In genomic region chr3:196115678-196116083, GRCh38 we compare ENCODE assay signal across 13 cellular contexts. TPM values are rescaled to one million over a fixed set of nuclear protein-coding genes. Genes with fewer than 3 reads are reported as not detected.
DNase-seq lines count a peak whose midpoint lies in the region; ATAC-seq and TF ChIP-seq lines count a peak whose summit lies in the region.
"Had no signal": no experiment of that assay in that cellular context is flagged by ENCODE, and none has a peak within 500 bp of the region (broad histone marks: within the 10 kb centered on the region; RNA-seq: fewer than 3 reads in every experiment).

No MANE protein-coding gene starts in this region.

- H3K27me3 ChIP-seq in spleen (replicated peaks in 1 of 7) (no peaks in the 10 kb centered on the region), tibial artery (no peaks in the 10 kb centered on the region)

- no peaks in the 10 kb centered on the region for H3K36me3 ChIP-seq in spleen
- H3K36me3 ChIP-seq in tibial artery = no peaks in the 10 kb centered on the region

- no peak for ATAC-seq in activated CD4-positive, alpha-beta T cell treated with anti-CD3 and anti-CD28 coated beads for 36 hours
- peak; percentile 51 for ATAC-seq in GM21717 (IDR thresholded peaks at IDR 0.05; ENCODE audit: unreplicated experiment)
- ATAC-seq in HG03354 (IDR thresholded peaks at IDR 0.05; ENCODE audit: poor library complexity, severe bottlenecking, unreplicated experiment) = peak; percentile 77
- ATAC-seq: A549, Right ventricle myocardium inferior had no signal

- H3K4me3 ChIP-seq in spleen = no peak overlapping the region
- no peak overlapping the region for H3K4me3 ChIP-seq in tibial artery
- H3K4me3 ChIP-seq: A549 had no signal

- H3K4me1 Mint-ChIP-seq in activated CD4-positive, alpha-beta T cell treated with anti-CD3 and anti-CD28 coated beads, Interleukin-2, amount 10 ng/mL, durations not matched to agents 7 days and 5 days = peaks cover 30% of the 10 kb centered on the region
- peaks cover 27% of the 10 kb centered on the region for H3K4me1 Mint-ChIP-seq in activated CD4-positive, alpha-beta T cell treated with anti-CD3 and anti-CD28 coated beads for 36 hours

- H3K4me3 Mint-ChIP-seq in activated CD4-positive, alpha-beta T cell treated with anti-CD3 and anti-CD28 coated beads, Interleukin-2, amount 10 ng/mL, durations not matched to agents 7 days and 5 days = no peak overlapping the region
- H3K4me3 Mint-ChIP-seq in activated CD4-positive, alpha-beta T cell treated with anti-CD3 and anti-CD28 coated beads for 36 hours = no peak overlapping the region

- POLR2A ChIA-PET in activated CD4-positive, alpha-beta T cell treated with anti-CD3 and anti-CD28 coated beads, Interleukin-2, amount 10 ng/mL, durations not matched to agents 7 days and 5 days (lab: Charles Lee) = no interaction called here
- POLR2A ChIA-PET in activated CD4-positive, alpha-beta T cell treated with anti-CD3 and anti-CD28 coated beads for 36 hours (lab: Charles Lee) = no interaction called here

- H3K27ac ChIP-seq in spleen (peak overlapping the region in 7 of 8 donors; percentile 8 to 66 (median 40)), tibial artery (no peak overlapping the region)
- H3K27ac ChIP-seq: A549, epithelial cell of prostate had no signal

- intact Hi-C loops in activated CD4-positive, alpha-beta T cell treated with anti-CD3 and anti-CD28 coated beads for 36 hours (cut with DNase I, micrococcal nuclease) = no loop called here
- intact Hi-C loops in spleen (cut with DNase I; ENCODE audit: low total_unique reads) = no loop called here
- intact Hi-C loops in tibial artery (cut with DNase I; ENCODE audit: low total_unique reads) = no loop called here

- no peak for TF ChIP-seq POLR2A in spleen (IDR thresholded peaks at IDR 0.05)

- no peaks in the 10 kb centered on the region for H3K27me3 Mint-ChIP-seq in activated CD4-positive, alpha-beta T cell treated with anti-CD3 and anti-CD28 coated beads, Interleukin-2, amount 10 ng/mL, durations not matched to agents 7 days and 5 days
- H3K27me3 Mint-ChIP-seq in activated CD4-positive, alpha-beta T cell treated with anti-CD3 and anti-CD28 coated beads for 36 hours = no peaks in the 10 kb centered on the region

- 53 to 68% (median 55%) methylated on average over 3 of the region's 3 CpGs for WGBS in spleen, 5 donors

- H3K36me3 Mint-ChIP-seq in activated CD4-positive, alpha-beta T cell treated with anti-CD3 and anti-CD28 coated beads, Interleukin-2, amount 10 ng/mL, durations not matched to agents 7 days and 5 days (ENCODE audit: low read depth) = no peaks in the 10 kb centered on the region
- H3K36me3 Mint-ChIP-seq in activated CD4-positive, alpha-beta T cell treated with anti-CD3 and anti-CD28 coated beads for 36 hours (ENCODE audit: low read depth) = no peaks in the 10 kb centered on the region

- H3K9me3 Mint-ChIP-seq in activated CD4-positive, alpha-beta T cell treated with anti-CD3 and anti-CD28 coated beads, Interleukin-2, amount 10 ng/mL, durations not matched to agents 7 days and 5 days = no peaks in the 10 kb centered on the region
- H3K9me3 Mint-ChIP-seq in activated CD4-positive, alpha-beta T cell treated with anti-CD3 and anti-CD28 coated beads for 36 hours (ENCODE audit: low read depth) = no peaks in the 10 kb centered on the region

- TF ChIP-seq CTCF in spleen (IDR thresholded peaks at IDR 0.05 in 8 of 11, conservative IDR thresholded peaks at IDR 0.05 in 3 of 11) = no peak
- no peak for TF ChIP-seq CTCF in tibial artery (IDR thresholded peaks at IDR 0.05)

- H3K9me3 ChIP-seq in spleen (no peaks in the 10 kb centered on the region), tibial artery (no peaks in the 10 kb centered on the region)
- H3K9me3 ChIP-seq: A549 had no signal

- H3K27ac Mint-ChIP-seq in activated CD4-positive, alpha-beta T cell treated with anti-CD3 and anti-CD28 coated beads, Interleukin-2, amount 10 ng/mL, durations not matched to agents 7 days and 5 days = no peak overlapping the region
- H3K27ac Mint-ChIP-seq in activated CD4-positive, alpha-beta T cell treated with anti-CD3 and anti-CD28 coated beads for 36 hours = no peak overlapping the region

- CTCF ChIA-PET in activated CD4-positive, alpha-beta T cell treated with anti-CD3 and anti-CD28 coated beads, Interleukin-2, amount 10 ng/mL, durations not matched to agents 7 days and 5 days (lab: Charles Lee) = no interaction called here
- CTCF ChIA-PET in activated CD4-positive, alpha-beta T cell treated with anti-CD3 and anti-CD28 coated beads for 36 hours (lab: Charles Lee) = interaction anchor here (0.7 kb wide), 1 partner anchor 23 kb away, joined by 3 read pairs; no protein-coding TSS in a partner anchor

- peaks cover 6 to 67% (median 37%) of the 10 kb centered on the region in 6 donors for H3K4me1 ChIP-seq in spleen
- no peaks in the 10 kb centered on the region for H3K4me1 ChIP-seq in tibial artery
- H3K4me1 ChIP-seq: A549 had no signal

- DNase-seq in activated CD4-positive, alpha-beta T cell treated with anti-CD3 and anti-CD28 coated beads, Interleukin-2, amount 10 ng/mL, durations not matched to agents 7 days and 5 days = peak; percentile 29
- no peak for DNase-seq in activated CD4-positive, alpha-beta T cell treated with anti-CD3 and anti-CD28 coated beads for 36 hours
- no peak for DNase-seq in spleen
- no peak for DNase-seq in tibial artery
- DNase-seq in stimulated activated CD4-positive, alpha-beta T cell treated with anti-CD3 and anti-CD28 coated beads, Interleukin-12 subunit alpha, Interleukin-12 subunit beta, amount 100 ng/mL, for 4 hours = no peak
- no peak for DNase-seq in Ammon's horn (ENCODE audit: low spot score)
- DNase-seq: amygdala, islet precursor cell had no signal

RNA-seq across cellular contexts. Expression of gene TFRC, which starts 33.8 kb away (rescaled TPM):
- total RNA-seq in activated CD4-positive, alpha-beta T cell treated with anti-CD3 and anti-CD28 coated beads, Interleukin-2, amount 10 ng/mL, durations not matched to agents 7 days and 5 days = 100 to 1,000 TPM; 234 to 239 TPM
- 100 to 1,000 TPM; 373 to 520 TPM for total RNA-seq in activated CD4-positive, alpha-beta T cell treated with anti-CD3 and anti-CD28 coated beads for 36 hours
- total RNA-seq in spleen = 100 to 1,000 TPM in 1 of 7 donors, 10 to 100 TPM in 6; 44.2 to 104 (median 82.7) TPM
- polyA plus RNA-seq in spleen = 10 to 100 TPM; 13.2 to 18.7 (median 15.5) TPM

Comparison
In these comparisons a context has a peak if more than half of its experiments do, and no peak if none do; other contexts are left out.
1. H3K27ac ChIP-seq: peak in spleen (7 of 8); none in tibial artery (0 of 2).